ENCODE assay signal across 8 cellular contexts in genomic region chr13:102580552-102581169, GRCh38. TPM values are rescaled to one million over a fixed set of nuclear protein-coding genes. Genes with fewer than 3 reads are reported as not detected.
DNase-seq lines count a peak whose midpoint lies in the region; ATAC-seq and TF ChIP-seq lines count a peak whose summit lies in the region.

No MANE protein-coding gene starts in this region.

- H3K9me3 Mint-ChIP-seq in activated T-cell treated with anti-CD3 and anti-CD28 coated beads, Interleukin-2, amount 50 U/mL, for 72 hours = no peaks in the 10 kb centered on the region
- H3K9me3 Mint-ChIP-seq in glutamatergic neuron (ENCODE audit: unreplicated experiment) = no peaks in the 10 kb centered on the region
- no peaks in the 10 kb centered on the region for H3K9me3 Mint-ChIP-seq in progenitor cell of endocrine pancreas (ENCODE audit: low read depth)

- no peaks in the 10 kb centered on the region for H3K4me1 Mint-ChIP-seq in activated T-cell treated with anti-CD3 and anti-CD28 coated beads, Interleukin-2, amount 50 U/mL, for 72 hours (ENCODE audit: low read depth)
- H3K4me1 Mint-ChIP-seq in glutamatergic neuron (ENCODE audit: low read depth, unreplicated experiment) (peaks cover 10% of the 10 kb centered on the region), progenitor cell of endocrine pancreas (ENCODE audit: low read depth) (no peaks in the 10 kb centered on the region)

- ATAC-seq in GM18870 (IDR thresholded peaks at IDR 0.05; ENCODE audit: unreplicated experiment) (peak; percentile 56), HG03139 (IDR thresholded peaks at IDR 0.05; ENCODE audit: unreplicated experiment) (peak; percentile 45)
- peak; percentile 68 to 69 for ATAC-seq in activated T-cell treated with anti-CD3 and anti-CD28 coated beads, Interleukin-2, amount 50 U/mL, for 72 hours (replicated peaks in 1 of 2)

- DNase-seq in D341Med (ENCODE audit: low spot score) = peak; percentile 52
- DNase-seq in NCI-H345 (lab: John Stamatoyannopoulos, UW) = peak; percentile 71
- peak; percentile 16 to 49 for DNase-seq in activated T-cell treated with anti-CD3 and anti-CD28 coated beads, Interleukin-2, amount 50 U/mL, for 72 hours
- DNase-seq in glutamatergic neuron = no peak
- DNase-seq in progenitor cell of endocrine pancreas (ENCODE audit: low spot score, unreplicated experiment) = no peak
- DNase-seq in HuH-7 (ENCODE audit: low spot score) = no peak

- peaks cover 8% of the 10 kb centered on the region for H3K27me3 Mint-ChIP-seq in activated T-cell treated with anti-CD3 and anti-CD28 coated beads, Interleukin-2, amount 50 U/mL, for 72 hours (ENCODE audit: low read depth)
- H3K27me3 Mint-ChIP-seq in glutamatergic neuron (ENCODE audit: unreplicated experiment) (peaks cover 3% of the 10 kb centered on the region), progenitor cell of endocrine pancreas (peaks cover 28% of the 10 kb centered on the region)

- H3K27ac Mint-ChIP-seq in activated T-cell treated with anti-CD3 and anti-CD28 coated beads, Interleukin-2, amount 50 U/mL, for 72 hours = no peak overlapping the region
- H3K27ac Mint-ChIP-seq in glutamatergic neuron (ENCODE audit: unreplicated experiment) (no peak overlapping the region), progenitor cell of endocrine pancreas (no peak overlapping the region)

- H3K36me3 Mint-ChIP-seq in activated T-cell treated with anti-CD3 and anti-CD28 coated beads, Interleukin-2, amount 50 U/mL, for 72 hours (ENCODE audit: insufficient read depth in 2 of 2) = no peaks in the 10 kb centered on the region
- H3K36me3 Mint-ChIP-seq in glutamatergic neuron (ENCODE audit: unreplicated experiment) (no peaks in the 10 kb centered on the region), progenitor cell of endocrine pancreas (ENCODE audit: insufficient read depth) (no peaks in the 10 kb centered on the region)

- TF ChIP-seq CTCF in glutamatergic neuron (IDR thresholded peaks at IDR 0.05; ENCODE audit: partially characterized antibody, unreplicated experiment) (peak; percentile 72), progenitor cell of endocrine pancreas (IDR thresholded peaks at IDR 0.05; ENCODE audit: unreplicated experiment) (peak; percentile 89)

- no peak overlapping the region for H3K4me3 Mint-ChIP-seq in activated T-cell treated with anti-CD3 and anti-CD28 coated beads, Interleukin-2, amount 50 U/mL, for 72 hours
- H3K4me3 Mint-ChIP-seq in glutamatergic neuron (ENCODE audit: unreplicated experiment) (no peak overlapping the region), progenitor cell of endocrine pancreas (ENCODE audit: low read depth) (no peak overlapping the region)

RNA-seq across cellular contexts. Expression of gene TPP2, which starts 16.1 kb away (rescaled TPM):
- 10 to 100 TPM; 55.3 to 67.6 TPM for total RNA-seq in activated T-cell treated with anti-CD3 and anti-CD28 coated beads, Interleukin-2, amount 50 U/mL, for 72 hours
- total RNA-seq in glutamatergic neuron (ENCODE audit: unreplicated experiment) (84.6 TPM), progenitor cell of endocrine pancreas (52.9 and 57.6 TPM in 2 replicates)

Comparison
In these comparisons a context has a peak if more than half of its experiments do, and no peak if none do; other contexts are left out.
1. DNase-seq: peak in D341Med (single experiment), NCI-H345 (single experiment) and activated T-cell treated with anti-CD3 and anti-CD28 coated beads, Interleukin-2, amount 50 U/mL, for 72 hours (2 of 2); none in glutamatergic neuron (single experiment), progenitor cell of endocrine pancreas (single experiment) and HuH-7 (single experiment).
2. Peak in every context shown above with its lines, with median percentiles within 50 percentile points of each other: ATAC-seq.